Comparison of ENCODE assay signal across 1 cellular context in genomic region chr1:2474104-2474787, GRCh38.
TF ChIP-seq lines count a peak whose summit lies in the region.

No MANE protein-coding gene starts in this region.

TF ChIP-seq in WTC11, 78 proteins besides CTCF, POLR2A, EP300 and RAD21:
- TF ChIP-seq ZNF281 (CRISPR knock-in tag; IDR thresholded peaks at IDR 0.05) (no peak), ZNF416 (CRISPR knock-in tag; IDR thresholded peaks at IDR 0.05) (no peak), ZNF512 (CRISPR knock-in tag; IDR thresholded peaks at IDR 0.05; ENCODE audit: borderline replicate concordance) (no peak), GTF2I (CRISPR knock-in tag; conservative IDR thresholded peaks at IDR 0.05) (no peak), RELA (CRISPR knock-in tag; IDR thresholded peaks at IDR 0.05; ENCODE audit: borderline replicate concordance) (no peak), E2F5 (CRISPR knock-in tag; IDR thresholded peaks at IDR 0.05) (no peak), MXD4 (CRISPR knock-in tag; IDR thresholded peaks at IDR 0.05; ENCODE audit: borderline replicate concordance) (no peak), AR (CRISPR knock-in tag; IDR thresholded peaks at IDR 0.05) (no peak), E2F1 (CRISPR knock-in tag; IDR thresholded peaks at IDR 0.05) (no peak), ZNF219 (CRISPR knock-in tag; IDR thresholded peaks at IDR 0.05; ENCODE audit: borderline replicate concordance) (no peak), ZNF317 (CRISPR knock-in tag; IDR thresholded peaks at IDR 0.05; ENCODE audit: borderline replicate concordance, low read depth) (no peak), SOX15 (CRISPR knock-in tag; IDR thresholded peaks at IDR 0.05) (no peak), ZNF423 (CRISPR knock-in tag; IDR thresholded peaks at IDR 0.05) (no peak), EMX1 (CRISPR knock-in tag; IDR thresholded peaks at IDR 0.05) (no peak), NFATC4 (CRISPR knock-in tag; IDR thresholded peaks at IDR 0.05) (no peak), NFYB (CRISPR knock-in tag; conservative IDR thresholded peaks at IDR 0.05; ENCODE audit: low read depth) (no peak), OVOL2 (CRISPR knock-in tag; IDR thresholded peaks at IDR 0.05; ENCODE audit: borderline replicate concordance) (no peak), FOXJ3 (CRISPR knock-in tag; IDR thresholded peaks at IDR 0.05; ENCODE audit: borderline replicate concordance) (no peak), GRHL2 (CRISPR knock-in tag; IDR thresholded peaks at IDR 0.05; ENCODE audit: insufficient replicate concordance, severe bottlenecking) (no peak), ZNF138 (CRISPR knock-in tag; conservative IDR thresholded peaks at IDR 0.05) (no peak)
TF ChIP-seq in WTC11: peak in this region for 0.
